ENCODE assay signal across 8 cellular contexts in the genomic region with DNA sequence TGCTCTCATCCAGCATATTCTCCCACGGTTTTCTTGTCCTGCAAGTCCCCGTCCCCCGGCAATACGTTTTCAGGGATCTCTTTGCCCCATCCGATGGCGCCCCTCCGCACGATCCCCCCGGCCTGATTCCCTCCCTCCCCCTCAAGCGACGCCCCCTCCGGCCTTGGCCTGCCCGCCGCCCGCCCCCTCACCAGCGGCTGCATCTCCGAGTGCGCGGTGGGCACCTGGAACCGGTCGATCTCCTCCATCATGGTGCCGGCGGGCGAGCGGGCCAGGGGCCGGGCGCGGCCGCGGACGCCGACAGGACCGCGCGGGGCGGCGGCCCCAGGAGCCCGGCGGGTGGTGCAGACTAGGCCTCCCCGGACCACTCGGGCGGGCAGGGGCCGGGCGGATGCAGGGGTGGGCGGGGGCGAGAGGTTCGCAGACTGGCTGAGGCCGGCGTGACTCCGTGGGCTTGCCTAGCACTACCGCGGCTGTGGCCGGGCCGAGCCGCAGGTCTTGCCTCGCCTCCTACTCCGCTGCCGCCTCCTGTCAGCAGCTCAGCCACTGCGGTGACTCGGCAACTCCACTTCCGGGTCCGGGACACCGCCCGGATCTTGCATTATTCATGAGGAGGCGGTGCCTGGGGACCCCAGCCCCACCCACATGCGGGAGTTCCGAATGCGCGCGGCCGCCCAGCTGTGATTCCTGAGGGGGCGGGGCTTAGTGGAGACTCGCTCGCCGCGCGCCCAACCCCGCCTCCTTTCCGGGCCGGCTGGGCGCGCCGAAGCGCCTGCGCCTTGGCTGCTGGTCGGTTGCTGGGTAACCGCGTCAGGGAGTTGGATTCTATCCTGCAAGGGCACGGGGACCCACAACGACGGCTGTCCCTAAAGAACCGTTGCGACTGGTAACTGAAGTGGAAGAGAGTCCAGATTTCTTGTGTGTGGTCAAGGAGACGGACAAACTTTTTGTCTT. TPM values are rescaled to one million over a fixed set of nuclear protein-coding genes. Genes with fewer than 3 reads are reported as not detected.
DNase-seq lines count a peak whose midpoint lies in the region; ATAC-seq, FAIRE-seq and TF ChIP-seq lines count a peak whose summit lies in the region.

Gene DNAI1 (plus strand): TSS at position 793 of the 954 bp plus-strand sequence. CDS start 201 bp downstream, outside the sequence.
Gene FAM219A (minus strand): TSS at position 558 of the 954 bp plus-strand sequence. CDS start 307 bp downstream, at position 251.

- H3K4me3 ChIP-seq in cardiac muscle cell, result peak within 1 kb of the TSS; percentile 75
- peak within 1 kb of the TSS; percentile 71 for H3K4me3 ChIP-seq in parathyroid adenoma (ENCODE audit: low read depth, low read length)
- peak within 1 kb of the TSS; percentile 38 to 69 (median 66) for H3K4me3 ChIP-seq in tibial nerve

- WGBS in adipose tissue, 3 donors, result 1% methylated on average over 75 to 94 of the region's 94 CpGs
- 1 to 4% methylated on average over 16 to 28 of the region's 94 CpGs for WGBS in tibial nerve, 2 donors

- H3K36me3 ChIP-seq in cardiac muscle cell, result no peaks in the 10 kb centered on the region
- H3K36me3 ChIP-seq in parathyroid adenoma (ENCODE audit: control insufficient read depth, insufficient read depth, low read length), result no peaks in the 10 kb centered on the region
- no peaks in the 10 kb centered on the region for H3K36me3 ChIP-seq in tibial nerve

- peak; percentile 61; the same call in 1 of the 2 replicates for TF ChIP-seq POLR2A in GM12892 (IDR thresholded peaks at IDR 0.05; ENCODE audit: low read depth, low read length)
- peak; percentile 79 to 89 for TF ChIP-seq POLR2A in tibial nerve (IDR thresholded peaks at IDR 0.05)

- ATAC-seq in HG02840 (IDR thresholded peaks at IDR 0.05; ENCODE audit: low FRiP score, unreplicated experiment), result peak; percentile 98

- H2AFZ ChIP-seq in parathyroid adenoma, result peak within 1 kb of the TSS; percentile 72

- peak within 1 kb of the TSS; percentile 35 for H3K9ac ChIP-seq in parathyroid adenoma

- H3K4me1 ChIP-seq in cardiac muscle cell (ENCODE audit: low read depth) (no peaks in the 10 kb centered on the region), parathyroid adenoma (no peaks in the 10 kb centered on the region), tibial nerve (peaks cover 0 to 47% (median 12%) of the 10 kb centered on the region in 4 donors)

- peak within 1 kb of the TSS; percentile 44 for H3K27ac ChIP-seq in adipose tissue (ENCODE audit: low read depth, low read length)
- H3K27ac ChIP-seq in cardiac muscle cell, result peak within 1 kb of the TSS; percentile 65
- peak within 1 kb of the TSS; percentile 24 for H3K27ac ChIP-seq in parathyroid adenoma
- peak within 1 kb of the TSS; percentile 24 to 84 (median 54) for H3K27ac ChIP-seq in tibial nerve

- peaks cover 13% of the 10 kb centered on the region for H3K79me2 ChIP-seq in parathyroid adenoma

- peak; percentile 96 for FAIRE-seq in GM12892 (lab: Jason Lieb, UNC)

- TF ChIP-seq EP300 in tibial nerve (IDR thresholded peaks at IDR 0.05), result peak; percentile 91 to 96

- no peak for TF ChIP-seq CTCF in cardiac muscle cell (IDR thresholded peaks at IDR 0.05; ENCODE audit: low read depth, low read length)
- TF ChIP-seq CTCF in parathyroid adenoma (IDR thresholded peaks at IDR 0.05), result no peak
- peak in 1 of 5 experiments; percentile 19 for TF ChIP-seq CTCF in tibial nerve (IDR thresholded peaks at IDR 0.05)

- peak within 1 kb of the TSS; percentile 92 for H3K4me2 ChIP-seq in parathyroid adenoma (ENCODE audit: low read length)

- H3K27me3 ChIP-seq in cardiac muscle cell (no peaks in the 10 kb centered on the region), parathyroid adenoma (ENCODE audit: control insufficient read depth, insufficient read depth, low read length) (no peaks in the 10 kb centered on the region), tibial nerve (no peaks in the 10 kb centered on the region)

- peak; percentile 94 for DNase-seq in GM12892 (ENCODE audit: insufficient read length)
- DNase-seq in NCI-H1436 (lab: John Stamatoyannopoulos, UW), result peak; percentile 98
- DNase-seq in SW480 (ENCODE audit: low spot score), result peak; percentile 97
- peak; percentile 99 to 100 for DNase-seq in cardiac muscle cell (ENCODE audit: low read depth in 1 of 2, low spot score in 1 of 2)
- DNase-seq in tibial nerve (ENCODE audit: low spot score in 2 of 2), result peak; percentile 98

- no peaks in the 10 kb centered on the region for H3K9me3 ChIP-seq in cardiac muscle cell (ENCODE audit: low read depth)
- H3K9me3 ChIP-seq in parathyroid adenoma (ENCODE audit: control insufficient read depth, low read length), result no peaks in the 10 kb centered on the region
- H3K9me3 ChIP-seq in tibial nerve, result no peaks in the 10 kb centered on the region

RNA-seq across cellular contexts. Expression of gene DNAI1, which starts in this region (rescaled TPM):
- polyA plus RNA-seq in GM12892 (2012; ENCODE audit: missing spikeins), result not detected
- polyA plus RNA-seq in adipose tissue, result under 1 TPM in 2 of 3 donors, not detected in 1; 0.10 to 0.26 TPM
- total RNA-seq in cardiac muscle cell, result 0.95 and 1.6 TPM in 2 replicates
- polyA plus RNA-seq in cardiac muscle cell, result 1.7 and 2.2 TPM in 2 replicates
- total RNA-seq in tibial nerve, result 1 to 10 TPM in 1 of 4 donors, under 1 TPM in 2, not detected in 1; 0.42 to 3.9 (median 0.66) TPM

RNA-seq across cellular contexts. Expression of gene FAM219A, which starts in this region (rescaled TPM):
- 1.2 TPM for polyA plus RNA-seq in GM12892 (2012; ENCODE audit: missing spikeins)
- polyA plus RNA-seq in adipose tissue, result 10 to 100 TPM in 2 of 3 donors, 1 to 10 TPM in 1; 5.7 to 14.5 (median 13.6) TPM
- 16.0 and 21.1 TPM in 2 replicates for total RNA-seq in cardiac muscle cell
- 13.8 and 15.0 TPM in 2 replicates for polyA plus RNA-seq in cardiac muscle cell
- 10 to 100 TPM in 3 of 4 donors, 1 to 10 TPM in 1; 8.5 to 15.6 (median 13.6) TPM for total RNA-seq in tibial nerve

Comparison
In these comparisons a context has a peak if more than half of its experiments do, and no peak if none do; other contexts are left out.
1. Peak in every context shown above with its lines: DNase-seq, ATAC-seq, H3K4me3 ChIP-seq and H3K27ac ChIP-seq.